ENCODE assay signal across 9 cellular contexts in genomic region chr3:193915613-193916012, GRCh38.
"Had no signal": no experiment of that assay in that cellular context is flagged by ENCODE, and none has a peak within 500 bp of the region (broad histone marks: within the 10 kb centered on the region; RNA-seq: fewer than 3 reads in every experiment).

No MANE protein-coding gene starts in this region.

- H3K4me3 ChIP-seq: GM23248, HAP-1 had no signal

- H3K9me3 ChIP-seq: HAP-1 had no signal

- ATAC-seq: HCT116, HepG2 had no signal

- H3K9ac ChIP-seq: GM23248 had no signal

- H3K9me3 Mint-ChIP-seq: HFFc6 had no signal

- H3K27ac ChIP-seq: GM23248, HL-60 had no signal

- DNase-seq: GM23248, GOT3, H7, HFFc6 had no signal

- H3K27me3 Mint-ChIP-seq: IgD-negative memory B cell had no signal

- H3K4me3 Mint-ChIP-seq: HFFc6, IgD-negative memory B cell had no signal

- FAIRE-seq: HepG2 had no signal

- H3K36me3 ChIP-seq: HAP-1 had no signal

- H3K27ac Mint-ChIP-seq: HFFc6, IgD-negative memory B cell had no signal

- H2AFZ ChIP-seq: GM23248 had no signal
